In the genomic region with DNA sequence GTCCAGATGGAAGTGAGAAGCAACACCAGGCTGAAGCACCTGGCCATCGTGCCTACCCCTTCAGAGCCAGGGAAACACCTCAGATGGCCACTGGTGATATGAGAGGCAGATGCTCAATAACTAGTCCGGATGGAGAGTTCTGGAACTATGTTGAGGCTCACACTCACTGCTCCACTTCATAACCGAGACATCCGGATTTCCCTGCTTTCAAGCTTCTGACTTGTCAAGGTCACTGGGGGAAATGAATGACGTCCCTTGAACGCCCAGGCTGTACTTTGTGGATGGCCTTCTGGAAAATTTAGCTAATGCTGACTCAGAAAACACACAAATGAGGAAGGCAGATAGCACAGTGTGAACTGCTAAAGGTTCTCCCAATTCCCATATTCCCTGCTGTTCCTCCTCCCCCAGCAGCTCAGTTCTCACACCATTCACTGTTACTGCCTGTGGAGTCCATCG, we compare ENCODE assay signal across 14 cellular contexts. TPM values are rescaled to one million over a fixed set of nuclear protein-coding genes. Genes with fewer than 3 reads are reported as not detected.
A peak's percentile ranks its signal among the peaks of the same experiment; 100 is the strongest.
DNase-seq lines count a peak whose midpoint lies in the region; ATAC-seq, FAIRE-seq and TF ChIP-seq lines count a peak whose summit lies in the region.
"Had no signal": no experiment of that assay in that cellular context is flagged by ENCODE, and none has a peak within 500 bp of the region (broad histone marks: within the 10 kb centered on the region; RNA-seq: fewer than 3 reads in every experiment).

A gene with protein sequence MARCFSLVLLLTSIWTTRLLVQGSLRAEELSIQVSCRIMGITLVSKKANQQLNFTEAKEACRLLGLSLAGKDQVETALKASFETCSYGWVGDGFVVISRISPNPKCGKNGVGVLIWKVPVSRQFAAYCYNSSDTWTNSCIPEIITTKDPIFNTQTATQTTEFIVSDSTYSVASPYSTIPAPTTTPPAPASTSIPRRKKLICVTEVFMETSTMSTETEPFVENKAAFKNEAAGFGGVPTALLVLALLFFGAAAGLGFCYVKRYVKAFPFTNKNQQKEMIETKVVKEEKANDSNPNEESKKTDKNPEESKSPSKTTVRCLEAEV (minus strand): TSS at position 180 of the 456 bp plus-strand sequence. CDS start 133 bp downstream, at position 47.

- no peak within 1 kb of the TSS; a peak in 1 of 4 replicates for H3K9ac ChIP-seq in K562 (ENCODE audit: insufficient read depth in 1 of 2, low read depth in 2 of 2, low read length in 2 of 2)
- H3K9ac ChIP-seq: BLaER1 had no signal

- TF ChIP-seq RAD21 in K562 (CRISPR knock-in tag; conservative IDR thresholded peaks at IDR 0.05 in 1 of 2, IDR thresholded peaks at IDR 0.05 in 1 of 2): no peak

- DNase-seq in K562 (ENCODE audit: extremely low read depth in 1 of 4, low spot score in 3 of 4): peak in 1 of 4 experiments; percentile 12
- DNase-seq in heart left ventricle: peak in 4 of 5 donors; percentile 45 to 51 (median 50)
- DNase-seq in mucosa of gallbladder (ENCODE audit: low spot score): peak; percentile 14
- peak; percentile 21 for DNase-seq in thoracic aorta (ENCODE audit: low spot score)
- DNase-seq in foreskin keratinocyte: no peak
- DNase-seq: activated CD4-positive, alpha-beta T cell treated with anti-CD3 and anti-CD28 coated beads, Interleukin-2, amount 50 U/mL, for 4 hours; activated naive CD4-positive, alpha-beta T cell; GDM1; NCI-H1105 treated with DMSO at 0.1 percent for 48 hours had no signal

- ATAC-seq in K562: no peak; the same call in 2 of the 3 replicates
- peak; percentile 73 to 93 (median 80) for ATAC-seq in heart left ventricle
- ATAC-seq in thoracic aorta (ENCODE audit: insufficient number of reproducible peaks, low FRiP score, low read depth): peak; percentile 80
- no peak for ATAC-seq in GM19452 (IDR thresholded peaks at IDR 0.05; ENCODE audit: unreplicated experiment)
- no peak for ATAC-seq in foreskin keratinocyte
- ATAC-seq in HG03139 (IDR thresholded peaks at IDR 0.05; ENCODE audit: unreplicated experiment): no peak
- ATAC-seq in HG03135 (IDR thresholded peaks at IDR 0.05; ENCODE audit: unreplicated experiment): no peak
- ATAC-seq: SK-N-SH treated with all-trans-retinoic acid at 6 μM for 48 hours had no signal

- no TSS peak for BruUV-seq in K562 (replicated peaks; lab: Mats Ljungman, UMichigan)

- no peak within 1 kb of the TSS; the same call in 2 of the 3 replicates for H3K27ac ChIP-seq in K562 (ENCODE audit: extremely low read depth, low read depth, low read length)
- H3K27ac ChIP-seq in heart left ventricle: peak within 1 kb of the TSS in 11 of 12 donors; percentile 0 to 76 (median 51)
- H3K27ac ChIP-seq in thoracic aorta: peak within 1 kb of the TSS; percentile 63 to 67
- no peak within 1 kb of the TSS for H3K27ac ChIP-seq in foreskin keratinocyte
- H3K27ac ChIP-seq: BLaER1 had no signal

- TF ChIP-seq EP300 in K562 (IDR thresholded peaks at IDR 0.05; ENCODE audit: low read length): no peak

- no peaks in the 10 kb centered on the region for H3K27me3 ChIP-seq in K562 (ENCODE audit: control insufficient read depth in 2 of 2, insufficient read depth in 2 of 2, low read length in 2 of 2)
- no peaks in the 10 kb centered on the region for H3K27me3 ChIP-seq in heart left ventricle
- H3K27me3 ChIP-seq in thoracic aorta (replicated peaks; ENCODE audit: insufficient read depth): no peaks in the 10 kb centered on the region
- no peaks in the 10 kb centered on the region for H3K27me3 ChIP-seq in foreskin keratinocyte
- H3K27me3 ChIP-seq: BLaER1 had no signal

- TF ChIP-seq CTCF in K562 (IDR thresholded peaks at IDR 0.05 in 2 of 3, conservative IDR thresholded peaks at IDR 0.05 in 1 of 3; ENCODE audit: insufficient read depth in 2 of 3, low read depth in 1 of 3, low read length in 3 of 3) (no peak), heart left ventricle (IDR thresholded peaks at IDR 0.05) (no peak), thoracic aorta (IDR thresholded peaks at IDR 0.05) (no peak), foreskin keratinocyte (conservative IDR thresholded peaks at IDR 0.05) (no peak)

- H3K9me3 ChIP-seq in K562 (replicated peaks; ENCODE audit: control insufficient read depth, insufficient read depth, low read depth, low read length): no peaks in the 10 kb centered on the region
- H3K9me3 ChIP-seq in heart left ventricle: no peaks in the 10 kb centered on the region
- no peaks in the 10 kb centered on the region for H3K9me3 ChIP-seq in thoracic aorta
- H3K9me3 ChIP-seq: BLaER1 had no signal

- H3K4me1 ChIP-seq in K562 (replicated peaks in 1 of 2; ENCODE audit: control insufficient read depth in 2 of 2, insufficient read depth in 2 of 2, low read length in 2 of 2) (peaks cover 0 to 6% of the 10 kb centered on the region in 2 experiments; a peak in 2 of 5 replicates), heart left ventricle (peaks cover 0 to 38% (median 8%) of the 10 kb centered on the region in 12 donors), thoracic aorta (ENCODE audit: control insufficient read depth in 1 of 2, low read depth in 2 of 2) (peaks cover 23 to 81% of the 10 kb centered on the region in 2 donors), foreskin keratinocyte (no peaks in the 10 kb centered on the region)
- H3K4me1 ChIP-seq: BLaER1 had no signal

- intact Hi-C loops in K562 (cut with micrococcal nuclease): no loop called here
- intact Hi-C loops in heart left ventricle (cut with DNase I): loop anchor here in 5 of 10 donors (5.0 to 10.0 kb wide), 3 partner anchors 84 to 166 kb away; no protein-coding TSS in a partner anchor

- H4K20me1 ChIP-seq in K562 (replicated peaks; ENCODE audit: control insufficient read depth, insufficient read depth, low read length): no peaks in the 10 kb centered on the region
- H4K20me1 ChIP-seq: BLaER1 had no signal

- TF ChIP-seq POLR2A in K562 (conservative IDR thresholded peaks at IDR 0.05) (no peak), heart left ventricle (IDR thresholded peaks at IDR 0.05) (no peak)

- H2AFZ ChIP-seq in K562 (ENCODE audit: low read depth, low read length): peak within 1 kb of the TSS; percentile 51

- H3K4me2 ChIP-seq in K562 (ENCODE audit: insufficient read depth, low read length): no peak within 1 kb of the TSS
- H3K4me2 ChIP-seq: BLaER1 had no signal

- in situ Hi-C loops in K562 (cut with MboI): no loop called here

- POLR2A ChIA-PET in K562 (lab: Yijun Ruan, JAX): interaction anchor here (0.5 to 1.7 kb wide), 4 partner anchors 9 to 1599 kb away, joined by 3 to 6 read pairs (median 6); no protein-coding TSS in a partner anchor

- H3K9me1 ChIP-seq in K562 (ENCODE audit: control insufficient read depth, insufficient read depth, low read length): no peaks in the 10 kb centered on the region

- H3K4me3 ChIP-seq in K562: no peak within 1 kb of the TSS
- H3K4me3 ChIP-seq in heart left ventricle: peak within 1 kb of the TSS in 9 of 12 donors; percentile 6 to 39 (median 22)
- H3K4me3 ChIP-seq in thoracic aorta: peak within 1 kb of the TSS; percentile 20
- H3K4me3 ChIP-seq: BLaER1 had no signal

- H3K36me3 ChIP-seq in K562 (ENCODE audit: control insufficient read depth, insufficient read depth, low read length): no peaks in the 10 kb centered on the region
- H3K36me3 ChIP-seq in heart left ventricle: peaks cover 0 to 2% (median 0%) of the 10 kb centered on the region in 9 donors
- no peaks in the 10 kb centered on the region for H3K36me3 ChIP-seq in thoracic aorta
- H3K36me3 ChIP-seq: BLaER1 had no signal

- CTCF ChIA-PET in K562 (lab: Yijun Ruan, JAX; ENCODE audit: low intra/inter-chr PET ratio): no interaction called here

- no peaks in the 10 kb centered on the region for H3K79me2 ChIP-seq in K562 (ENCODE audit: control insufficient read depth, insufficient read depth, low read length)

- WGBS in K562 (ENCODE audit: insufficient coverage, low coverage, missing lambda C conversion rate): 15% methylated on average over 7 of the region's 7 CpGs
- 51 to 61% (median 52%) methylated on average over 6 to 7 of the region's 7 CpGs for WGBS in heart left ventricle, 4 donors

- no peak for FAIRE-seq in K562 (lab: Jason Lieb, UNC)

TF ChIP-seq in K562, 482 proteins besides CTCF, POLR2A, EP300 and RAD21 (continues in another document):
- TF ChIP-seq TCF3 (CRISPR knock-in tag; IDR thresholded peaks at IDR 0.05): peak; percentile 11; the same call in 1 of the 2 replicates
- TF ChIP-seq, protein P1, sequence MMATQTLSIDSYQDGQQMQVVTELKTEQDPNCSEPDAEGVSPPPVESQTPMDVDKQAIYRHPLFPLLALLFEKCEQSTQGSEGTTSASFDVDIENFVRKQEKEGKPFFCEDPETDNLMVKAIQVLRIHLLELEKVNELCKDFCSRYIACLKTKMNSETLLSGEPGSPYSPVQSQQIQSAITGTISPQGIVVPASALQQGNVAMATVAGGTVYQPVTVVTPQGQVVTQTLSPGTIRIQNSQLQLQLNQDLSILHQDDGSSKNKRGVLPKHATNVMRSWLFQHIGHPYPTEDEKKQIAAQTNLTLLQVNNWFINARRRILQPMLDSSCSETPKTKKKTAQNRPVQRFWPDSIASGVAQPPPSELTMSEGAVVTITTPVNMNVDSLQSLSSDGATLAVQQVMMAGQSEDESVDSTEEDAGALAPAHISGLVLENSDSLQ (IDR thresholded peaks at IDR 0.05): peak; percentile 47; the same call in 1 of the 2 replicates
- TF ChIP-seq SMARCA4 (IDR thresholded peaks at IDR 0.05): peak; percentile 41; the same call in 1 of the 2 replicates

RNA-seq across cellular contexts. Expression of the gene that starts here (rescaled TPM):
- 0.44 and 1.2 TPM in 2 replicates for total RNA-seq in K562 (2011; cell fraction: chromatin; rRNA removed; ENCODE audit: low replicate concordance)
- total RNA-seq in K562 (2011; cell fraction: nucleolus; rRNA removed): 0.66 and 1.0 TPM in 2 replicates
- 0.73 and 1.2 TPM in 2 replicates for total RNA-seq in K562 (2011; cell fraction: nucleoplasm; rRNA removed)
- not detected in 2 replicates for total RNA-seq in K562 (2014; rRNA removed)
- total RNA-seq in K562 (2014; rRNA removed; fragmentation: Illumina TruSeq; extraction: Trizol): 0.07 and 0.32 TPM in 2 replicates
- total RNA-seq in K562 (2015; rRNA removed; fragmentation: Illumina TruSeq; extraction: Trizol): 0.14 and 0.34 TPM in 2 replicates
- 0.13 and 0.27 TPM in 2 replicates for total RNA-seq in K562 (2021)
- polyA plus RNA-seq in K562 (2011; rRNA removed): 0.42 and 1.1 TPM in 2 replicates
- 0.06 and 0.85 TPM in 2 replicates for polyA plus RNA-seq in K562 (2011; cell fraction: cytosol; rRNA removed)
- polyA plus RNA-seq in K562 (2011; cell fraction: nucleus; rRNA removed): 0.14 and 0.15 TPM in 2 replicates
- polyA plus RNA-seq in K562 (2012): 0.29 and 0.34 TPM in 2 replicates
- 0.10 and 0.12 TPM in 2 replicates for polyA plus RNA-seq in K562 (2014; fragmentation: Illumina TruSeq; extraction: Trizol)
- polyA plus RNA-seq in K562 (2014; fragmentation: Nextera tagmentation; extraction: Ambion mirVana): under 1 TPM; 0.06 to 0.27 TPM
- polyA plus RNA-seq in K562 (2014; rRNA removed): 0.05 and 0.13 TPM in 2 replicates
- polyA minus RNA-seq in K562 (2011; rRNA and poly(A)+ RNA removed): 0.18 and 0.32 TPM in 2 replicates
- 1.3 TPM in 1 of 2 replicates, not detected in the other for polyA minus RNA-seq in K562 (2011; cell fraction: cytosol; rRNA and poly(A)+ RNA removed)
- polyA minus RNA-seq in K562 (2011; cell fraction: nucleus; rRNA and poly(A)+ RNA removed): 0.22 and 0.40 TPM in 2 replicates
- total RNA-seq in heart left ventricle: 100 to 1,000 TPM in 1 of 9 donors, 10 to 100 TPM in 7, 1 to 10 TPM in 1; 8.1 to 163 (median 36.6) TPM
- polyA plus RNA-seq in heart left ventricle: 10 to 100 TPM in 1 of 2 donors, 1 to 10 TPM in 1; 8.5 to 15.5 TPM
- 19.7 TPM for total RNA-seq in mucosa of gallbladder
- total RNA-seq in thoracic aorta: 100 to 1,000 TPM in 1 of 2 donors, 10 to 100 TPM in 1; 81.5 to 121 TPM
- not detected in 2 replicates for total RNA-seq in foreskin keratinocyte
- polyA plus RNA-seq in foreskin keratinocyte: not detected in 2 replicates

Comparison
In these comparisons a context has a peak if more than half of its experiments do, and no peak if none do; other contexts are left out.
1. ATAC-seq: peak in heart left ventricle (4 of 4) and thoracic aorta (single experiment); none in K562 (single experiment), GM19452 (single experiment), foreskin keratinocyte (single experiment), HG03139 (single experiment) and HG03135 (single experiment).
2. DNase-seq: peak in heart left ventricle (4 of 5), mucosa of gallbladder (single experiment) and thoracic aorta (single experiment); none in foreskin keratinocyte (0 of 2).
3. H3K27ac ChIP-seq: peak in heart left ventricle (11 of 12) and thoracic aorta (2 of 2); none in K562 (single experiment) and foreskin keratinocyte (single experiment).